Comparison of ENCODE assay signal across 1 cellular context in the genomic region with DNA sequence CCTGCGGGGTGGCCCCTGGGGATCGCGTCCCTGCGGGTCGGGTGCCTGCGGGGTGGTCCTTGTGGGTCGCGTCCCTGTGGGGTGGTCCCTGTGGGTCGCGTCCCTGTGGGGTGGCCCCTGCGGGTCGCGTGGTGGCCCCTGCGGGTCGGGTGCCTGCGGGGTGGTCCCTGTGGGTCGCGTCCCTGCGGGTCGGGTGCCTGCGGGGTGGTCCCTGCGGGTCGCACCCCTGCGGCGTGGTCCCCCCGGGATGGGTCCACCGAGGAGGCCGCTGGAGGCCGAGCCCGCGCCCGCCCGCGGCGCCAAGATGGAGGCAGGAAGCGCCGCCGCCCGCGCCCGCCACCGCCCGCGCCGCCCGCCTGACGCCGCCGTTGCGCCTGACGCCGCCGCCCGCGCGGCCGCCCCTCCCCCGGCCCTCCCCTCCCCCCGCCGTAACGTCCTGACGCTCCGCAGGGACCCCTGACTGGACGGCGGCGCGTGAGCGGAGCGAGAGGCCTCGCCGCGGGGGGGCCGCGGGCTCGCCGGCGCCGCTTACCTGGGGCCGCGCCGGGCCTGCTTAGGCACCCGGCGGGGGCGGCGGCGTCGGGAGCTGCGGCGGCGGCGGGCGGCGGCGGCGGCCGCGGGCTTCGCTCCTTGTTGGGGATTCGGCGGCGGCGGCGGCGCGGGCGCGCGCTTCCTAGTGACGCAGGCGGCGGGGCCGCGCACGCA.
TF ChIP-seq lines count a peak whose summit lies in the region.

TSS of gene GMEB2 (minus strand) at position 678 of the 705 bp plus-strand sequence. CDS start 7,704 bp downstream, outside the sequence.

TF ChIP-seq in H1, 55 proteins besides CTCF, POLR2A, EP300 and RAD21:
- TF ChIP-seq SP4 (IDR thresholded peaks at IDR 0.05; ENCODE audit: low read length) (no peak), RBBP5 (IDR thresholded peaks at IDR 0.05; ENCODE audit: borderline replicate concordance, low read depth, low read length) (peak; percentile 58; the same call in 1 of the 2 replicates), NRF1 (IDR thresholded peaks at IDR 0.05; ENCODE audit: low read depth, low read length) (no peak), BRCA1 (IDR thresholded peaks at IDR 0.05; ENCODE audit: low read depth, low read length) (no peak), SP2 (IDR thresholded peaks at IDR 0.05; ENCODE audit: low read length) (no peak), TEAD4 (IDR thresholded peaks at IDR 0.05; ENCODE audit: low read depth, low read length) (no peak), SUZ12 (IDR thresholded peaks at IDR 0.05; ENCODE audit: low read length) (no peak), JUND (IDR thresholded peaks at IDR 0.05; ENCODE audit: low read length) (no peak), PHF8 (conservative IDR thresholded peaks at IDR 0.05; ENCODE audit: low read depth, low read length) (peak; percentile 77), CREB1 (IDR thresholded peaks at IDR 0.05) (no peak; the same call in none of the 2 replicates), HDAC2 (IDR thresholded peaks at IDR 0.05; ENCODE audit: borderline replicate concordance in 1 of 2, low read depth in 2 of 2, low read length in 2 of 2) (peak in 1 of 2 experiments; percentile 49; a peak in 1 of 4 replicates), SP1 (IDR thresholded peaks at IDR 0.05; ENCODE audit: low read depth, low read length) (no peak), E2F6 (IDR thresholded peaks at IDR 0.05) (no peak), RFX5 (IDR thresholded peaks at IDR 0.05; ENCODE audit: borderline replicate concordance, low read depth, low read length) (no peak), SAP30 (IDR thresholded peaks at IDR 0.05; ENCODE audit: insufficient read depth, insufficient replicate concordance, low read length) (no peak), SIX5 (IDR thresholded peaks at IDR 0.05; ENCODE audit: low read depth, low read length) (no peak), SIN3A (conservative IDR thresholded peaks at IDR 0.05 in 1 of 2, IDR thresholded peaks at IDR 0.05 in 1 of 2; ENCODE audit: low read depth in 1 of 2, low read length in 2 of 2) (no peak), TAF1 (IDR thresholded peaks at IDR 0.05; ENCODE audit: low read depth, low read length) (peak; percentile 59)
- TF ChIP-seq, protein P1, sequence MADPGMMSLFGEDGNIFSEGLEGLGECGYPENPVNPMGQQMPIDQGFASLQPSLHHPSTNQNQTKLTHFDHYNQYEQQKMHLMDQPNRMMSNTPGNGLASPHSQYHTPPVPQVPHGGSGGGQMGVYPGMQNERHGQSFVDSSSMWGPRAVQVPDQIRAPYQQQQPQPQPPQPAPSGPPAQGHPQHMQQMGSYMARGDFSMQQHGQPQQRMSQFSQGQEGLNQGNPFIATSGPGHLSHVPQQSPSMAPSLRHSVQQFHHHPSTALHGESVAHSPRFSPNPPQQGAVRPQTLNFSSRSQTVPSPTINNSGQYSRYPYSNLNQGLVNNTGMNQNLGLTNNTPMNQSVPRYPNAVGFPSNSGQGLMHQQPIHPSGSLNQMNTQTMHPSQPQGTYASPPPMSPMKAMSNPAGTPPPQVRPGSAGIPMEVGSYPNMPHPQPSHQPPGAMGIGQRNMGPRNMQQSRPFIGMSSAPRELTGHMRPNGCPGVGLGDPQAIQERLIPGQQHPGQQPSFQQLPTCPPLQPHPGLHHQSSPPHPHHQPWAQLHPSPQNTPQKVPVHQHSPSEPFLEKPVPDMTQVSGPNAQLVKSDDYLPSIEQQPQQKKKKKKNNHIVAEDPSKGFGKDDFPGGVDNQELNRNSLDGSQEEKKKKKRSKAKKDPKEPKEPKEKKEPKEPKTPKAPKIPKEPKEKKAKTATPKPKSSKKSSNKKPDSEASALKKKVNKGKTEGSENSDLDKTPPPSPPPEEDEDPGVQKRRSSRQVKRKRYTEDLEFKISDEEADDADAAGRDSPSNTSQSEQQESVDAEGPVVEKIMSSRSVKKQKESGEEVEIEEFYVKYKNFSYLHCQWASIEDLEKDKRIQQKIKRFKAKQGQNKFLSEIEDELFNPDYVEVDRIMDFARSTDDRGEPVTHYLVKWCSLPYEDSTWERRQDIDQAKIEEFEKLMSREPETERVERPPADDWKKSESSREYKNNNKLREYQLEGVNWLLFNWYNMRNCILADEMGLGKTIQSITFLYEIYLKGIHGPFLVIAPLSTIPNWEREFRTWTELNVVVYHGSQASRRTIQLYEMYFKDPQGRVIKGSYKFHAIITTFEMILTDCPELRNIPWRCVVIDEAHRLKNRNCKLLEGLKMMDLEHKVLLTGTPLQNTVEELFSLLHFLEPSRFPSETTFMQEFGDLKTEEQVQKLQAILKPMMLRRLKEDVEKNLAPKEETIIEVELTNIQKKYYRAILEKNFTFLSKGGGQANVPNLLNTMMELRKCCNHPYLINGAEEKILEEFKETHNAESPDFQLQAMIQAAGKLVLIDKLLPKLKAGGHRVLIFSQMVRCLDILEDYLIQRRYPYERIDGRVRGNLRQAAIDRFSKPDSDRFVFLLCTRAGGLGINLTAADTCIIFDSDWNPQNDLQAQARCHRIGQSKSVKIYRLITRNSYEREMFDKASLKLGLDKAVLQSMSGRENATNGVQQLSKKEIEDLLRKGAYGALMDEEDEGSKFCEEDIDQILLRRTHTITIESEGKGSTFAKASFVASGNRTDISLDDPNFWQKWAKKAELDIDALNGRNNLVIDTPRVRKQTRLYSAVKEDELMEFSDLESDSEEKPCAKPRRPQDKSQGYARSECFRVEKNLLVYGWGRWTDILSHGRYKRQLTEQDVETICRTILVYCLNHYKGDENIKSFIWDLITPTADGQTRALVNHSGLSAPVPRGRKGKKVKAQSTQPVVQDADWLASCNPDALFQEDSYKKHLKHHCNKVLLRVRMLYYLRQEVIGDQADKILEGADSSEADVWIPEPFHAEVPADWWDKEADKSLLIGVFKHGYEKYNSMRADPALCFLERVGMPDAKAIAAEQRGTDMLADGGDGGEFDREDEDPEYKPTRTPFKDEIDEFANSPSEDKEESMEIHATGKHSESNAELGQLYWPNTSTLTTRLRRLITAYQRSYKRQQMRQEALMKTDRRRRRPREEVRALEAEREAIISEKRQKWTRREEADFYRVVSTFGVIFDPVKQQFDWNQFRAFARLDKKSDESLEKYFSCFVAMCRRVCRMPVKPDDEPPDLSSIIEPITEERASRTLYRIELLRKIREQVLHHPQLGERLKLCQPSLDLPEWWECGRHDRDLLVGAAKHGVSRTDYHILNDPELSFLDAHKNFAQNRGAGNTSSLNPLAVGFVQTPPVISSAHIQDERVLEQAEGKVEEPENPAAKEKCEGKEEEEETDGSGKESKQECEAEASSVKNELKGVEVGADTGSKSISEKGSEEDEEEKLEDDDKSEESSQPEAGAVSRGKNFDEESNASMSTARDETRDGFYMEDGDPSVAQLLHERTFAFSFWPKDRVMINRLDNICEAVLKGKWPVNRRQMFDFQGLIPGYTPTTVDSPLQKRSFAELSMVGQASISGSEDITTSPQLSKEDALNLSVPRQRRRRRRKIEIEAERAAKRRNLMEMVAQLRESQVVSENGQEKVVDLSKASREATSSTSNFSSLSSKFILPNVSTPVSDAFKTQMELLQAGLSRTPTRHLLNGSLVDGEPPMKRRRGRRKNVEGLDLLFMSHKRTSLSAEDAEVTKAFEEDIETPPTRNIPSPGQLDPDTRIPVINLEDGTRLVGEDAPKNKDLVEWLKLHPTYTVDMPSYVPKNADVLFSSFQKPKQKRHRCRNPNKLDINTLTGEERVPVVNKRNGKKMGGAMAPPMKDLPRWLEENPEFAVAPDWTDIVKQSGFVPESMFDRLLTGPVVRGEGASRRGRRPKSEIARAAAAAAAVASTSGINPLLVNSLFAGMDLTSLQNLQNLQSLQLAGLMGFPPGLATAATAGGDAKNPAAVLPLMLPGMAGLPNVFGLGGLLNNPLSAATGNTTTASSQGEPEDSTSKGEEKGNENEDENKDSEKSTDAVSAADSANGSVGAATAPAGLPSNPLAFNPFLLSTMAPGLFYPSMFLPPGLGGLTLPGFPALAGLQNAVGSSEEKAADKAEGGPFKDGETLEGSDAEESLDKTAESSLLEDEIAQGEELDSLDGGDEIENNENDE (IDR thresholded peaks at IDR 0.05; ENCODE audit: insufficient replicate concordance, low read length), result no peak
- TF ChIP-seq, protein P2, sequence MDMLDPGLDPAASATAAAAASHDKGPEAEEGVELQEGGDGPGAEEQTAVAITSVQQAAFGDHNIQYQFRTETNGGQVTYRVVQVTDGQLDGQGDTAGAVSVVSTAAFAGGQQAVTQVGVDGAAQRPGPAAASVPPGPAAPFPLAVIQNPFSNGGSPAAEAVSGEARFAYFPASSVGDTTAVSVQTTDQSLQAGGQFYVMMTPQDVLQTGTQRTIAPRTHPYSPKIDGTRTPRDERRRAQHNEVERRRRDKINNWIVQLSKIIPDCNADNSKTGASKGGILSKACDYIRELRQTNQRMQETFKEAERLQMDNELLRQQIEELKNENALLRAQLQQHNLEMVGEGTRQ (IDR thresholded peaks at IDR 0.05; ENCODE audit: low read length), result no peak
